1 cellular context compared by ENCODE assay signal in the genomic region with DNA sequence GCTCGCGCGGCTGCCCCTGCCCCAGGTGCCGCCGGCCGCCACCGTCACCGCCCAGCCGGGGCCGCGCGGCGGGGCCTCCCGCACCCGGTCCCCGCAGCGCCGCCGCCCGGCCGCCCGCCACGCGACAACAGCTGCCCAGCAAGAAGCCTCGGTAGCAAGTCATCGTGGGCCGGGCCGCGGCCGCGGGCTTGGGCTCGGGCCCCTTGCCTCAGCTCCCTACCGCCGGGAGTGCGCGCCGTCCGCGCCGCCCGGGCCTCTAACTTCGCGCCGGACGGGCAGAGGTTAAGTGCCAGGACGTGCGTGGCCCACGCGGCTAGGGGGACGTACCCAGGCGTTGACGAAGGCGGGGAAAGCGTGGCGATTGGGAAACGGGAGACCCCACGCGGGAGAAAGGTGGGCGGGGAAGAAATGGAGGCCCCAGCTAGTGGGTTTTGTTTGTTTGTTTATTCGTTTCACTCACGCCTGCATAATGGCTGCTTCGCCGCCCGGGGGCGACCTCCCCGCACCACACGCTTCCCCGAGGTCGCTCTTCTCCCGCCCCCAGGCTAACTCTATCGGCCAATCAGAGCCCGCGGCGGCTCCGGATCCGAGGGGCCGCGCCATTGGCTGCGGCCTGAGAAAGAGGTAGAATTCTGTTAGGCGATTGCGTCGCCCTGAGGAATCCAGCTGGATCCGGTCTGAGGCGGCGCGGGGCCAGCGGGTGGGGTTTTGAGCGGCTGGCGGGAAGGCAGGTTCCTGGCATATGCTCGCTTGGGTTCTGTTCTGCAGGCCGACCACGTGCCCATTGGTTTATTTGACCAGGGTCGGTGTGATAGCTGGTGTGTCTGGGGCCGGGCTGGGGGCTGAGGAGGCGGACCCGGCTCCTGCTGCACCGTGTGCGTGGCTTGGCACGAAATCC.
A peak's percentile ranks its signal among the peaks of the same experiment; 100 is the strongest.
TF ChIP-seq lines count a peak whose summit lies in the region.

A gene with protein sequence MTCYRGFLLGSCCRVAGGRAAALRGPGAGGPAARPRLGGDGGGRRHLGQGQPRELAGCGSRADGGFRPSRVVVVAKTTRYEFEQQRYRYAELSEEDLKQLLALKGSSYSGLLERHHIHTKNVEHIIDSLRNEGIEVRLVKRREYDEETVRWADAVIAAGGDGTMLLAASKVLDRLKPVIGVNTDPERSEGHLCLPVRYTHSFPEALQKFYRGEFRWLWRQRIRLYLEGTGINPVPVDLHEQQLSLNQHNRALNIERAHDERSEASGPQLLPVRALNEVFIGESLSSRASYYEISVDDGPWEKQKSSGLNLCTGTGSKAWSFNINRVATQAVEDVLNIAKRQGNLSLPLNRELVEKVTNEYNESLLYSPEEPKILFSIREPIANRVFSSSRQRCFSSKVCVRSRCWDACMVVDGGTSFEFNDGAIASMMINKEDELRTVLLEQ (minus strand): TSS at position 290 of the 898 bp plus-strand sequence. CDS start 127 bp downstream, at position 163.

TF ChIP-seq in HepG2, 621 proteins besides CTCF, POLR2A, EP300 and RAD21 (continued from another document and continues in another):
- TF ChIP-seq MAF1 (CRISPR knock-in tag; IDR thresholded peaks at IDR 0.05; ENCODE audit: borderline replicate concordance) (0 out of 2 replicates have a peak, but pooled peaks have one; percentile 23), ZNF766 (CRISPR knock-in tag; IDR thresholded peaks at IDR 0.05; ENCODE audit: borderline replicate concordance) (peak; percentile 43; the same call in 1 of the 2 replicates), ZNF367 (CRISPR knock-in tag; IDR thresholded peaks at IDR 0.05; ENCODE audit: borderline replicate concordance) (0 out of 2 replicates have a peak, but pooled peaks have one; percentile 17), TAF15 (IDR thresholded peaks at IDR 0.05; ENCODE audit: low read depth, low read length, poor library complexity, severe bottlenecking) (peak; percentile 75), ZNF441 (CRISPR knock-in tag; IDR thresholded peaks at IDR 0.05; ENCODE audit: borderline replicate concordance) (0 out of 2 replicates have a peak, but pooled peaks have one; percentile 7), ZSCAN22 (CRISPR knock-in tag; IDR thresholded peaks at IDR 0.05) (no peak; the same call in 1 of the 2 replicates), GABPB1 (CRISPR knock-in tag; IDR thresholded peaks at IDR 0.05) (peak; percentile 86), ZNF629 (CRISPR knock-in tag; conservative IDR thresholded peaks at IDR 0.05) (no peak), CBFB (CRISPR knock-in tag; IDR thresholded peaks at IDR 0.05) (no peak), ZNF205 (CRISPR knock-in tag; IDR thresholded peaks at IDR 0.05) (peak; percentile 73; the same call in 1 of the 2 replicates), FOSL2 (CRISPR knock-in tag; IDR thresholded peaks at IDR 0.05) (peak; percentile 45; the same call in 1 of the 2 replicates), MIER2 (CRISPR knock-in tag; IDR thresholded peaks at IDR 0.05) (no peak), FOXO1 (CRISPR knock-in tag; IDR thresholded peaks at IDR 0.05) (no peak; the same call in 1 of the 2 replicates), ZFP90 (CRISPR knock-in tag; IDR thresholded peaks at IDR 0.05; ENCODE audit: borderline replicate concordance) (no peak; the same call in 1 of the 2 replicates), MED8 (CRISPR knock-in tag; IDR thresholded peaks at IDR 0.05; ENCODE audit: insufficient replicate concordance) (peak; percentile 83), HMG20A (CRISPR knock-in tag; IDR thresholded peaks at IDR 0.05; ENCODE audit: borderline replicate concordance) (no peak), KLF16 (CRISPR knock-in tag; IDR thresholded peaks at IDR 0.05) (peak; percentile 38 to 63; a peak in 2 of 4 replicates), POLR2AphosphoS5 (IDR thresholded peaks at IDR 0.05; ENCODE audit: low read depth, low read length) (peak; percentile 52), ZNF326 (CRISPR knock-in tag; IDR thresholded peaks at IDR 0.05; ENCODE audit: borderline replicate concordance) (no peak), ZNF772 (CRISPR knock-in tag; IDR thresholded peaks at IDR 0.05) (no peak; the same call in none of the 2 replicates), ZNF431 (CRISPR knock-in tag; IDR thresholded peaks at IDR 0.05; ENCODE audit: borderline replicate concordance, low read depth) (0 out of 2 replicates have a peak, but pooled peaks have one; percentile 57), TCF7L2 (IDR thresholded peaks at IDR 0.05; ENCODE audit: low read depth, low read length) (no peak), MZF1 (CRISPR knock-in tag; IDR thresholded peaks at IDR 0.05; ENCODE audit: borderline replicate concordance) (no peak), MATR3 (CRISPR knock-in tag; IDR thresholded peaks at IDR 0.05) (no peak), ISX (CRISPR knock-in tag; conservative IDR thresholded peaks at IDR 0.05) (peak; percentile 67; the same call in 1 of the 2 replicates), ZBTB3 (CRISPR knock-in tag; IDR thresholded peaks at IDR 0.05; ENCODE audit: borderline replicate concordance, low read depth) (0 out of 2 replicates have a peak, but pooled peaks have one; percentile 44), CHD2 (IDR thresholded peaks at IDR 0.05; ENCODE audit: low read depth, low read length) (no peak)
- TF ChIP-seq, protein P1, sequence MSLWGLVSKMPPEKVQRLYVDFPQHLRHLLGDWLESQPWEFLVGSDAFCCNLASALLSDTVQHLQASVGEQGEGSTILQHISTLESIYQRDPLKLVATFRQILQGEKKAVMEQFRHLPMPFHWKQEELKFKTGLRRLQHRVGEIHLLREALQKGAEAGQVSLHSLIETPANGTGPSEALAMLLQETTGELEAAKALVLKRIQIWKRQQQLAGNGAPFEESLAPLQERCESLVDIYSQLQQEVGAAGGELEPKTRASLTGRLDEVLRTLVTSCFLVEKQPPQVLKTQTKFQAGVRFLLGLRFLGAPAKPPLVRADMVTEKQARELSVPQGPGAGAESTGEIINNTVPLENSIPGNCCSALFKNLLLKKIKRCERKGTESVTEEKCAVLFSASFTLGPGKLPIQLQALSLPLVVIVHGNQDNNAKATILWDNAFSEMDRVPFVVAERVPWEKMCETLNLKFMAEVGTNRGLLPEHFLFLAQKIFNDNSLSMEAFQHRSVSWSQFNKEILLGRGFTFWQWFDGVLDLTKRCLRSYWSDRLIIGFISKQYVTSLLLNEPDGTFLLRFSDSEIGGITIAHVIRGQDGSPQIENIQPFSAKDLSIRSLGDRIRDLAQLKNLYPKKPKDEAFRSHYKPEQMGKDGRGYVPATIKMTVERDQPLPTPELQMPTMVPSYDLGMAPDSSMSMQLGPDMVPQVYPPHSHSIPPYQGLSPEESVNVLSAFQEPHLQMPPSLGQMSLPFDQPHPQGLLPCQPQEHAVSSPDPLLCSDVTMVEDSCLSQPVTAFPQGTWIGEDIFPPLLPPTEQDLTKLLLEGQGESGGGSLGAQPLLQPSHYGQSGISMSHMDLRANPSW (CRISPR knock-in tag; IDR thresholded peaks at IDR 0.05; ENCODE audit: borderline replicate concordance) = no peak
- TF ChIP-seq, protein P2, sequence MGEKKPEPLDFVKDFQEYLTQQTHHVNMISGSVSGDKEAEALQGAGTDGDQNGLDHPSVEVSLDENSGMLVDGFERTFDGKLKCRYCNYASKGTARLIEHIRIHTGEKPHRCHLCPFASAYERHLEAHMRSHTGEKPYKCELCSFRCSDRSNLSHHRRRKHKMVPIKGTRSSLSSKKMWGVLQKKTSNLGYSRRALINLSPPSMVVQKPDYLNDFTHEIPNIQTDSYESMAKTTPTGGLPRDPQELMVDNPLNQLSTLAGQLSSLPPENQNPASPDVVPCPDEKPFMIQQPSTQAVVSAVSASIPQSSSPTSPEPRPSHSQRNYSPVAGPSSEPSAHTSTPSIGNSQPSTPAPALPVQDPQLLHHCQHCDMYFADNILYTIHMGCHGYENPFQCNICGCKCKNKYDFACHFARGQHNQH (CRISPR knock-in tag; IDR thresholded peaks at IDR 0.05) = peak; percentile 90
- TF ChIP-seq, protein P3, sequence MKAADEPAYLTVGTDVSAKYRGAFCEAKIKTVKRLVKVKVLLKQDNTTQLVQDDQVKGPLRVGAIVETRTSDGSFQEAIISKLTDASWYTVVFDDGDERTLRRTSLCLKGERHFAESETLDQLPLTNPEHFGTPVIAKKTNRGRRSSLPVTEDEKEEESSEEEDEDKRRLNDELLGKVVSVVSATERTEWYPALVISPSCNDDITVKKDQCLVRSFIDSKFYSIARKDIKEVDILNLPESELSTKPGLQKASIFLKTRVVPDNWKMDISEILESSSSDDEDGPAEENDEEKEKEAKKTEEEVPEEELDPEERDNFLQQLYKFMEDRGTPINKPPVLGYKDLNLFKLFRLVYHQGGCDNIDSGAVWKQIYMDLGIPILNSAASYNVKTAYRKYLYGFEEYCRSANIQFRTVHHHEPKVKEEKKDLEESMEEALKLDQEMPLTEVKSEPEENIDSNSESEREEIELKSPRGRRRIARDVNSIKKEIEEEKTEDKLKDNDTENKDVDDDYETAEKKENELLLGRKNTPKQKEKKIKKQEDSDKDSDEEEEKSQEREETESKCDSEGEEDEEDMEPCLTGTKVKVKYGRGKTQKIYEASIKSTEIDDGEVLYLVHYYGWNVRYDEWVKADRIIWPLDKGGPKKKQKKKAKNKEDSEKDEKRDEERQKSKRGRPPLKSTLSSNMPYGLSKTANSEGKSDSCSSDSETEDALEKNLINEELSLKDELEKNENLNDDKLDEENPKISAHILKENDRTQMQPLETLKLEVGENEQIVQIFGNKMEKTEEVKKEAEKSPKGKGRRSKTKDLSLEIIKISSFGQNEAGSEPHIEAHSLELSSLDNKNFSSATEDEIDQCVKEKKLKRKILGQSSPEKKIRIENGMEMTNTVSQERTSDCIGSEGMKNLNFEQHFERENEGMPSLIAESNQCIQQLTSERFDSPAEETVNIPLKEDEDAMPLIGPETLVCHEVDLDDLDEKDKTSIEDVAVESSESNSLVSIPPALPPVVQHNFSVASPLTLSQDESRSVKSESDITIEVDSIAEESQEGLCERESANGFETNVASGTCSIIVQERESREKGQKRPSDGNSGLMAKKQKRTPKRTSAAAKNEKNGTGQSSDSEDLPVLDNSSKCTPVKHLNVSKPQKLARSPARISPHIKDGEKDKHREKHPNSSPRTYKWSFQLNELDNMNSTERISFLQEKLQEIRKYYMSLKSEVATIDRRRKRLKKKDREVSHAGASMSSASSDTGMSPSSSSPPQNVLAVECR (CRISPR knock-in tag; IDR thresholded peaks at IDR 0.05; ENCODE audit: borderline replicate concordance) = peak; percentile 68
- TF ChIP-seq, protein P4, sequence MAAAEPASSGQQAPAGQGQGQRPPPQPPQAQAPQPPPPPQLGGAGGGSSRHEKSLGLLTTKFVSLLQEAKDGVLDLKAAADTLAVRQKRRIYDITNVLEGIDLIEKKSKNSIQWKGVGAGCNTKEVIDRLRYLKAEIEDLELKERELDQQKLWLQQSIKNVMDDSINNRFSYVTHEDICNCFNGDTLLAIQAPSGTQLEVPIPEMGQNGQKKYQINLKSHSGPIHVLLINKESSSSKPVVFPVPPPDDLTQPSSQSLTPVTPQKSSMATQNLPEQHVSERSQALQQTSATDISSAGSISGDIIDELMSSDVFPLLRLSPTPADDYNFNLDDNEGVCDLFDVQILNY (CRISPR knock-in tag; conservative IDR thresholded peaks at IDR 0.05) = peak; percentile 85
- TF ChIP-seq, protein P5, sequence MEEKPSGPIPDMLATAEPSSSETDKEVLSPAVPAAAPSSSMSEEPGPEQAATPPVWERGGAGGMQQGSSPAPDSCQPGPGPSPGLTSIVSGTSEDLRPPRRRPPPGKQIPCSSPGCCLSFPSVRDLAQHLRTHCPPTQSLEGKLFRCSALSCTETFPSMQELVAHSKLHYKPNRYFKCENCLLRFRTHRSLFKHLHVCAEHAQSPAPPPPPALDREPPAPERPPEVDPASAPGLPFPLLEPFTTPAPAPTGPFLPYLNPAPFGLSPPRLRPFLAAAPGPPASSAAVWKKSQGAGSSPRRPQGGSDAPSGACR (CRISPR knock-in tag; IDR thresholded peaks at IDR 0.05) = peak; percentile 90
- TF ChIP-seq, protein P6, sequence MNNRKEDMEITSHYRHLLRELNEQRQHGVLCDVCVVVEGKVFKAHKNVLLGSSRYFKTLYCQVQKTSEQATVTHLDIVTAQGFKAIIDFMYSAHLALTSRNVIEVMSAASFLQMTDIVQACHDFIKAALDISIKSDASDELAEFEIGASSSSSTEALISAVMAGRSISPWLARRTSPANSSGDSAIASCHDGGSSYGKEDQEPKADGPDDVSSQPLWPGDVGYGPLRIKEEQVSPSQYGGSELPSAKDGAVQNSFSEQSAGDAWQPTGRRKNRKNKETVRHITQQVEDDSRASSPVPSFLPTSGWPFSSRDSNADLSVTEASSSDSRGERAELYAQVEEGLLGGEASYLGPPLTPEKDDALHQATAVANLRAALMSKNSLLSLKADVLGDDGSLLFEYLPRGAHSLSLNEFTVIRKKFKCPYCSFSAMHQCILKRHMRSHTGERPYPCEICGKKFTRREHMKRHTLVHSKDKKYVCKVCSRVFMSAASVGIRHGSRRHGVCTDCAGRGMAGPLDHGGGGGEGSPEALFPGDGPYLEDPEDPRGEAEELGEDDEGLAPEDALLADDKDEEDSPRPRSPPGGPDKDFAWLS (CRISPR knock-in tag; IDR thresholded peaks at IDR 0.05; ENCODE audit: borderline replicate concordance) = no peak
- TF ChIP-seq, protein P7, sequence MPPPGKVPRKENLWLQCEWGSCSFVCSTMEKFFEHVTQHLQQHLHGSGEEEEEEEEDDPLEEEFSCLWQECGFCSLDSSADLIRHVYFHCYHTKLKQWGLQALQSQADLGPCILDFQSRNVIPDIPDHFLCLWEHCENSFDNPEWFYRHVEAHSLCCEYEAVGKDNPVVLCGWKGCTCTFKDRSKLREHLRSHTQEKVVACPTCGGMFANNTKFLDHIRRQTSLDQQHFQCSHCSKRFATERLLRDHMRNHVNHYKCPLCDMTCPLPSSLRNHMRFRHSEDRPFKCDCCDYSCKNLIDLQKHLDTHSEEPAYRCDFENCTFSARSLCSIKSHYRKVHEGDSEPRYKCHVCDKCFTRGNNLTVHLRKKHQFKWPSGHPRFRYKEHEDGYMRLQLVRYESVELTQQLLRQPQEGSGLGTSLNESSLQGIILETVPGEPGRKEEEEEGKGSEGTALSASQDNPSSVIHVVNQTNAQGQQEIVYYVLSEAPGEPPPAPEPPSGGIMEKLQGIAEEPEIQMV (CRISPR knock-in tag; IDR thresholded peaks at IDR 0.05; ENCODE audit: low read depth) = peak; percentile 76
- TF ChIP-seq, protein P8, sequence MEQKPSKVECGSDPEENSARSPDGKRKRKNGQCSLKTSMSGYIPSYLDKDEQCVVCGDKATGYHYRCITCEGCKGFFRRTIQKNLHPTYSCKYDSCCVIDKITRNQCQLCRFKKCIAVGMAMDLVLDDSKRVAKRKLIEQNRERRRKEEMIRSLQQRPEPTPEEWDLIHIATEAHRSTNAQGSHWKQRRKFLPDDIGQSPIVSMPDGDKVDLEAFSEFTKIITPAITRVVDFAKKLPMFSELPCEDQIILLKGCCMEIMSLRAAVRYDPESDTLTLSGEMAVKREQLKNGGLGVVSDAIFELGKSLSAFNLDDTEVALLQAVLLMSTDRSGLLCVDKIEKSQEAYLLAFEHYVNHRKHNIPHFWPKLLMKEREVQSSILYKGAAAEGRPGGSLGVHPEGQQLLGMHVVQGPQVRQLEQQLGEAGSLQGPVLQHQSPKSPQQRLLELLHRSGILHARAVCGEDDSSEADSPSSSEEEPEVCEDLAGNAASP (CRISPR knock-in tag; IDR thresholded peaks at IDR 0.05; ENCODE audit: borderline replicate concordance) = peak; percentile 49
